24 cellular contexts compared by ENCODE assay signal in the genomic region with DNA sequence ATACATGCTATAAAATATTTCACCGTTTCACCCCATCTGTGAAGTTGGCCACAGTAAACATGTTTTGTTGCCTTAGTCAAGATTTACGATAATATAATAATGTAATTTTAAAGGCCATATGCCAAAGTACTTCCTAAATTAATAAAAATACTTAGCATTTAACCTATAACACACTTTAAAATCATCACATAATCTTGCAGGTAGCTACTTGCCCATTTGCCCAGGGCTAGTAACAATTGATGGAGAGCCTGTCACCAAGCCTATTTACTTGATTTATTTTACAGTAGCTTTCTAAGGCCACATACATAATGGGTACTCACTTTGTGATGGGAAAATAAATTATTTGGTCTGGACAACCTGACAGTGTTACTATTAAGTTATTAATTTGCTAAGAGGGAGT.
"Had no signal": no experiment of that assay in that cellular context is flagged by ENCODE, and none has a peak within 500 bp of the region (broad histone marks: within the 10 kb centered on the region; RNA-seq: fewer than 3 reads in every experiment).

No MANE protein-coding gene starts in this region.

- DNase-seq: activated B cell treated with CpG ODN at 0.5 μM for 24 hours; activated CD4-positive, alpha-beta T cell treated with anti-CD3 and anti-CD28 coated beads for 48 hours; activated CD4-positive, alpha-beta T cell treated with anti-CD3 and anti-CD28 coated beads, Interleukin-2, amount 50 U/mL, for 1 hour; activated CD4-positive, alpha-beta T cell treated with anti-CD3 and anti-CD28 coated beads, Interleukin-2, amount 50 U/mL, for 48 hours; activated CD8-positive, alpha-beta memory T cell treated with anti-CD3 and anti-CD28 coated beads for 24 hours; activated CD8-positive, alpha-beta T cell treated with anti-CD3 and anti-CD28 coated beads for 36 hours; activated effector memory CD4-positive, alpha-beta T cell treated with Interleukin-2 at 50 U/mL for 16 hours; activated gamma-delta T cell treated with Interleukin-2 at 50 U/mL for 16 hours; activated naive CD4-positive, alpha-beta T cell treated with anti-CD3 and anti-CD28 coated beads, Interleukin-2, amount 50 U/mL, for 16 hours; activated naive CD4-positive, alpha-beta T cell treated with Interleukin-2 at 50 U/mL for 16 hours; activated T-cell treated with anti-CD3 and anti-CD28 coated beads, Interleukin-2, amount 50 U/mL, for 4 hours; amniotic stem cell; anterior cingulate cortex; brain microvascular endothelial cell; dorsolateral prefrontal cortex; effector memory CD4-positive, alpha-beta T cell; endodermal cell; erythroblast; gastrocnemius medialis; glutamatergic neuron; heart left ventricle; T-helper 17 cell; T1000; WERI-Rb-1 had no signal
